In the genomic region with DNA sequence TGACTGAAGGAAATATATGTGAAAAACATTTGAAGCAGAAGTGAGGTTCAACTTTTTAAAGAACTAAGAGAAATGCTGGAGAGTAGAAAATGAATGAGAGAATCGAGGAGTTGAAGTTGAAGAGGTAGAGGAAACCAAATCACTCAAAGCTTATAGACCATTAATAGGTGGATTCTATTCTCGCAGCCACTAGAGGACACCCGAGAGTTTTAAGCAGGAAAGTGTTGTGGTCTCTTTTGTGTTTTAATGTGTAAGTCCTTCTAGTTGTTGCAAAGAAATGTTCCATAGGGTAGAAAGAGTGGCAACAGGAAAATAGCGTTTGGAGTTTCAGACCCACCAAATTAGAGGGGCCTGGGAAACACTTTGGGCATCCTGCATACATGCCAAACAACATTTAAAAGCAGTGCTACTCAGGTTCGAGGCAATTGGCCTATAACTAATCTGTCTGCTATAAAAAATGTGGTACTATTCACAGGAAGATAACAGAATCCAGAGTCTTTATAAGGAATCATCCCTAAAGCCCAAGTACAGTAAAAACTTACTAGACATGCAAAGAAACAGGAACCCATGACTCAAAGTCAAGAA, we compare ENCODE assay signal across 10 cellular contexts.
A peak's percentile ranks its signal among the peaks of the same experiment; 100 is the strongest.
DNase-seq lines count a peak whose midpoint lies in the region; ATAC-seq and TF ChIP-seq lines count a peak whose summit lies in the region.
"Had no signal": no experiment of that assay in that cellular context is flagged by ENCODE, and none has a peak within 500 bp of the region (broad histone marks: within the 10 kb centered on the region; RNA-seq: fewer than 3 reads in every experiment).

No MANE protein-coding gene starts in this region.

- no peaks in the 10 kb centered on the region for H3F3A ChIP-seq in GM23338 (replicated peaks; ENCODE audit: low read depth)

- H2AFZ ChIP-seq in GM23338: no peak overlapping the region
- H2AFZ ChIP-seq in OCI-LY7 (ENCODE audit: low read length): no peak overlapping the region

- H3K4me1 ChIP-seq in GM23338 (ENCODE audit: insufficient read depth) (peaks cover 5% of the 10 kb centered on the region; the same call in 1 of the 2 replicates), OCI-LY7 (ENCODE audit: insufficient read depth, low read length, poor library complexity, severe bottlenecking) (no peaks in the 10 kb centered on the region), foreskin keratinocyte (no peaks in the 10 kb centered on the region)
- H3K4me1 ChIP-seq: pancreas had no signal

- intact Hi-C loops in OCI-LY7 (cut with micrococcal nuclease; ENCODE audit: unreplicated experiment): no loop called here

- DNase-seq in DMS 273 treated with DMSO at 0.1 percent for 48 hours (lab: John Stamatoyannopoulos, UW) (peak; percentile 11), GM23338 (ENCODE audit: low spot score) (peak; percentile 54), OCI-LY7 (ENCODE audit: low spot score) (peak; percentile 16), foreskin keratinocyte (no peak), DMS153 (lab: John Stamatoyannopoulos, UW) (no peak)

- CTCF ChIA-PET in OCI-LY7 (lab: Charles Lee; ENCODE audit: unreplicated experiment): no interaction called here

- H3K4me3 ChIP-seq in GM23338: no peak overlapping the region
- no peak overlapping the region for H3K4me3 ChIP-seq in OCI-LY7 (ENCODE audit: low read depth, low read length, poor library complexity, severe bottlenecking)
- H3K4me3 ChIP-seq: pancreas had no signal

- H3K4me3 Mint-ChIP-seq in GM23338: no peak overlapping the region
- no peak overlapping the region for H3K4me3 Mint-ChIP-seq in stimulated activated memory B cell treated with anti-CD40 and anti-IgM and Interleukin-4, amounts not matched to agents 10 μg/mL and 1 μg/mL and 100 μg/mL, for 72 hours

- peaks cover 8% of the 10 kb centered on the region; the same call in 1 of the 3 replicates for H3K4me1 Mint-ChIP-seq in GM23338
- H3K4me1 Mint-ChIP-seq in stimulated activated memory B cell treated with anti-CD40 and anti-IgM and Interleukin-4, amounts not matched to agents 10 μg/mL and 1 μg/mL and 100 μg/mL, for 72 hours: no peaks in the 10 kb centered on the region

- no TSS peak for BruUV-seq in OCI-LY7 (replicated peaks; lab: Mats Ljungman, UMichigan)

- ATAC-seq in GM23338 (peak; percentile 51; the same call in 2 of the 3 replicates), foreskin keratinocyte (no peak), HG02981 (IDR thresholded peaks at IDR 0.05; ENCODE audit: unreplicated experiment) (no peak), HG02840 (IDR thresholded peaks at IDR 0.05; ENCODE audit: low FRiP score, unreplicated experiment) (no peak)
- no peak for ATAC-seq in stimulated activated memory B cell treated with anti-CD40 and anti-IgM and Interleukin-4, amounts not matched to agents 10 μg/mL and 1 μg/mL and 100 μg/mL, for 72 hours
- ATAC-seq: activated CD4-positive, CD25-positive, alpha-beta regulatory T cell treated with anti-CD3 and anti-CD28 coated beads, Interleukin-2, amount 50 U/mL, for 24 hours had no signal

- peaks cover 8% of the 10 kb centered on the region; the same call in 2 of the 3 replicates for H3K9me3 Mint-ChIP-seq in GM23338
- no peaks in the 10 kb centered on the region for H3K9me3 Mint-ChIP-seq in stimulated activated memory B cell treated with anti-CD40 and anti-IgM and Interleukin-4, amounts not matched to agents 10 μg/mL and 1 μg/mL and 100 μg/mL, for 72 hours

- no peak overlapping the region for H3K27ac ChIP-seq in GM23338 (ENCODE audit: low read depth)
- no peak overlapping the region for H3K27ac ChIP-seq in OCI-LY7 (ENCODE audit: low read depth, low read length, poor library complexity, severe bottlenecking)
- H3K27ac ChIP-seq in foreskin keratinocyte: no peak overlapping the region
- H3K27ac ChIP-seq: pancreas had no signal

- H3K79me2 ChIP-seq in GM23338 (replicated peaks; ENCODE audit: insufficient read depth) (no peaks in the 10 kb centered on the region), OCI-LY7 (ENCODE audit: insufficient read depth, low read depth, low read length) (no peaks in the 10 kb centered on the region)

- TF ChIP-seq CTCF in GM23338 (conservative IDR thresholded peaks at IDR 0.05; ENCODE audit: low read depth in 2 of 2): peak; percentile 53 to 70
- TF ChIP-seq CTCF in OCI-LY7 (conservative IDR thresholded peaks at IDR 0.05; ENCODE audit: low read length): peak; percentile 78
- TF ChIP-seq CTCF in foreskin keratinocyte (conservative IDR thresholded peaks at IDR 0.05): peak; percentile 21

- no peaks in the 10 kb centered on the region for H3K36me3 ChIP-seq in GM23338 (ENCODE audit: insufficient read depth)
- no peaks in the 10 kb centered on the region for H3K36me3 ChIP-seq in OCI-LY7 (ENCODE audit: insufficient read depth, low read length)
- H3K36me3 ChIP-seq: pancreas had no signal

- no peak overlapping the region for H3K27ac Mint-ChIP-seq in GM23338
- no peak overlapping the region for H3K27ac Mint-ChIP-seq in stimulated activated memory B cell treated with anti-CD40 and anti-IgM and Interleukin-4, amounts not matched to agents 10 μg/mL and 1 μg/mL and 100 μg/mL, for 72 hours

- H3K27me3 Mint-ChIP-seq in GM23338 (ENCODE audit: insufficient read depth, low read depth, poor library complexity): peaks cover 3% of the 10 kb centered on the region
- H3K27me3 Mint-ChIP-seq in stimulated activated memory B cell treated with anti-CD40 and anti-IgM and Interleukin-4, amounts not matched to agents 10 μg/mL and 1 μg/mL and 100 μg/mL, for 72 hours: no peaks in the 10 kb centered on the region

- H3K4me2 ChIP-seq in GM23338: no peak overlapping the region
- no peak overlapping the region for H3K4me2 ChIP-seq in OCI-LY7 (ENCODE audit: low read length)

- POLR2A ChIA-PET in OCI-LY7 (lab: Charles Lee): no interaction called here

- H3K36me3 Mint-ChIP-seq in GM23338 (ENCODE audit: low read depth): no peaks in the 10 kb centered on the region; the same call in 2 of the 3 replicates
- H3K36me3 Mint-ChIP-seq in stimulated activated memory B cell treated with anti-CD40 and anti-IgM and Interleukin-4, amounts not matched to agents 10 μg/mL and 1 μg/mL and 100 μg/mL, for 72 hours: no peaks in the 10 kb centered on the region

- no peaks in the 10 kb centered on the region for H3K9me3 ChIP-seq in OCI-LY7 (ENCODE audit: low read length)
- H3K9me3 ChIP-seq: pancreas had no signal

- H3K27me3 ChIP-seq in GM23338 (ENCODE audit: insufficient read depth): no peaks in the 10 kb centered on the region
- H3K27me3 ChIP-seq in foreskin keratinocyte: peaks cover 3% of the 10 kb centered on the region
- H3K27me3 ChIP-seq: pancreas had no signal

- H3K9me2 ChIP-seq in GM23338 (ENCODE audit: insufficient read depth) (no peaks in the 10 kb centered on the region; the same call in 1 of the 2 replicates), OCI-LY7 (ENCODE audit: insufficient read depth, low read length) (no peaks in the 10 kb centered on the region)

- H4K20me1 ChIP-seq in GM23338 (replicated peaks; ENCODE audit: insufficient read depth) (no peaks in the 10 kb centered on the region), OCI-LY7 (ENCODE audit: insufficient read depth, low read length) (no peaks in the 10 kb centered on the region)

TF ChIP-seq in GM23338, 12 proteins besides CTCF, POLR2A, EP300 and RAD21:
- TF ChIP-seq ZNF114 (CRISPR knock-in tag; IDR thresholded peaks at IDR 0.05): no peak
- no peak for TF ChIP-seq CREB1 (CRISPR knock-in tag; IDR thresholded peaks at IDR 0.05; ENCODE audit: low read depth)
- TF ChIP-seq EZH2phosphoT487 (IDR thresholded peaks at IDR 0.05; ENCODE audit: unreplicated experiment): no peak
- no peak for TF ChIP-seq ZNF331 (CRISPR knock-in tag; IDR thresholded peaks at IDR 0.05; ENCODE audit: low read depth)

Comparison
In these comparisons a context has a peak if more than half of its experiments do, and no peak if none do; other contexts are left out.
1. DNase-seq: peak in DMS 273 treated with DMSO at 0.1 percent for 48 hours (single experiment), GM23338 (single experiment) and OCI-LY7 (single experiment); none in foreskin keratinocyte (0 of 2) and DMS153 (single experiment).
2. CTCF ChIP-seq: peak in every context shown above with its lines; median percentile 78 in OCI-LY7; 62 in GM23338; 21 in foreskin keratinocyte.